In the genomic region with DNA sequence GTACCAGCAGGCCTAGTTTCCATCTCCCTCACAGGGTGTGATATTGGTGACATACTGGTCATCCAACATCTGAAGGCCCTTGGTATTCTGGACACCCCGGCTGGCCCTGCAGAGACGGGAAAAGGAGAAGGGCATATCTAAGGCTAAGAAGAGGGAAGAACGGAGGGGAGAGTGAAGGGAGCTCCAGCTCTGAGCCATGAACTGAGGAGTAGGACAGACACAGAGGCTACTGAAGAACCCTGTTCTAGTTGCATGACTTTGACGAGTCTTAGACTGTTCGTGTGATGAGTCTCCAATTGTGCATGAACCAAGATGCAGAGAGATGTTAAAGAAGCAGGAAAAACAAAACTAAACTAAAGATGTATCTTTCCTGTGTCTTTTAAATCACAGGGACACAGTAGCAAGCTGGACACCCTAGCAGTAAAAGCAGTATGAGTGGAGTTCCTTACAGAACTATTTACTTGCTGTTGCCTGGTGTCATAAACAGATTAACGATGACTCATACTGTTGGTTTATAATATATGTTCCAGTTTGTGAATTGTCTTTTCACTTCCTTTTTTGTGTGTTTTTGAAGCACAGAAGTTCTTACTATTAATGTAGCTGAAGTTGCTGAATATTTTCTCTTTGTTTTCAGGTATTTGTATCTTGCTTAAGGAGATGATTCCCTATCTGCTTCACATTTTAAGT, we compare ENCODE assay signal across 8 cellular contexts. TPM values are rescaled to one million over a fixed set of nuclear protein-coding genes. Genes with fewer than 3 reads are reported as not detected.
DNase-seq lines count a peak whose midpoint lies in the region; ATAC-seq and TF ChIP-seq lines count a peak whose summit lies in the region.

No MANE protein-coding gene starts in this region.

- H3K36me3 ChIP-seq in lung (ENCODE audit: control insufficient read depth in 2 of 2, insufficient read depth in 2 of 2, low read length in 2 of 2) = no peaks in the 10 kb centered on the region

- no peaks in the 10 kb centered on the region for H3K9me3 ChIP-seq in lung (ENCODE audit: control insufficient read depth in 2 of 2, insufficient read depth in 1 of 2, low read length in 1 of 2)

- DNase-seq in GF-D8 (lab: John Stamatoyannopoulos, UW) = peak; percentile 70
- peak; percentile 86 for DNase-seq in HPDE6-E6E7 (ENCODE audit: extremely low spot score)
- peak; percentile 59 for DNase-seq in astrocyte of the hippocampus (ENCODE audit: low read depth, low spot score)
- no peak for DNase-seq in lung (ENCODE audit: low spot score)
- DNase-seq in coronary artery (ENCODE audit: low spot score) = no peak
- DNase-seq in activated naive CD4-positive, alpha-beta T cell treated with anti-CD3 and anti-CD28 coated beads for 36 hours = no peak
- DNase-seq in NCI-H2171 (lab: John Stamatoyannopoulos, UW) = no peak

- H3K4me3 Mint-ChIP-seq in activated naive CD4-positive, alpha-beta T cell treated with anti-CD3 and anti-CD28 coated beads for 36 hours = no peak overlapping the region

- 47 to 56% methylated on average over 6 of the region's 6 CpGs for WGBS in lung, 2 donors

- H3K4me3 ChIP-seq in lung = no peak overlapping the region
- no peak overlapping the region for H3K4me3 ChIP-seq in coronary artery

- peaks cover 14% of the 10 kb centered on the region for H3K4me1 Mint-ChIP-seq in activated naive CD4-positive, alpha-beta T cell treated with anti-CD3 and anti-CD28 coated beads for 36 hours (ENCODE audit: low read depth)

- no peaks in the 10 kb centered on the region for H3K27me3 ChIP-seq in lung (ENCODE audit: control insufficient read depth, insufficient read depth)

- intact Hi-C loops in activated naive CD4-positive, alpha-beta T cell treated with anti-CD3 and anti-CD28 coated beads for 36 hours (cut with micrococcal nuclease) = loop anchor here (5.0 kb wide), 2 partner anchors 78 to 888 kb away; no protein-coding TSS in a partner anchor

- CTCF ChIA-PET in activated naive CD4-positive, alpha-beta T cell treated with anti-CD3 and anti-CD28 coated beads for 36 hours (lab: Charles Lee) = no interaction called here

- H3K4me1 ChIP-seq in lung (ENCODE audit: control insufficient read depth in 2 of 2, insufficient read depth in 2 of 2, low read length in 2 of 2) = peaks cover 0 to 3% of the 10 kb centered on the region in 2 donors

- TF ChIP-seq CTCF in lung (IDR thresholded peaks at IDR 0.05; ENCODE audit: control extremely low read depth, extremely low read depth) = no peak
- TF ChIP-seq CTCF in coronary artery (IDR thresholded peaks at IDR 0.05) = no peak

- no peaks in the 10 kb centered on the region for H3K27me3 Mint-ChIP-seq in activated naive CD4-positive, alpha-beta T cell treated with anti-CD3 and anti-CD28 coated beads for 36 hours (ENCODE audit: low read depth)

- H3K9me3 Mint-ChIP-seq in activated naive CD4-positive, alpha-beta T cell treated with anti-CD3 and anti-CD28 coated beads for 36 hours = no peaks in the 10 kb centered on the region

- ATAC-seq in GM21515 (IDR thresholded peaks at IDR 0.05; ENCODE audit: unreplicated experiment) = peak; percentile 99
- peak; percentile 75 for ATAC-seq in lung (ENCODE audit: insufficient read depth, low FRiP score)

- H3K36me3 Mint-ChIP-seq in activated naive CD4-positive, alpha-beta T cell treated with anti-CD3 and anti-CD28 coated beads for 36 hours (ENCODE audit: low read depth) = peaks cover 4% of the 10 kb centered on the region

- no peak overlapping the region for H3K27ac Mint-ChIP-seq in activated naive CD4-positive, alpha-beta T cell treated with anti-CD3 and anti-CD28 coated beads for 36 hours

- H3K27ac ChIP-seq in lung (ENCODE audit: low read depth in 1 of 2, low read length in 1 of 2) (peak overlapping the region in 1 of 2 donors; percentile 73), coronary artery (peak overlapping the region in 1 of 2 donors; percentile 61)

RNA-seq across cellular contexts. Expression of a gene that starts 15.5 kb away (rescaled TPM):
- total RNA-seq in lung = 10 to 100 TPM; 10.6 to 14.4 TPM
- polyA plus RNA-seq in lung = 10 to 100 TPM in 1 of 2 donors, 1 to 10 TPM in 1; 7.1 to 11.8 TPM
- 1 to 10 TPM; 2.2 to 4.4 TPM for total RNA-seq in activated naive CD4-positive, alpha-beta T cell treated with anti-CD3 and anti-CD28 coated beads for 36 hours

Comparison
In these comparisons a context has a peak if more than half of its experiments do, and no peak if none do; other contexts are left out.
1. DNase-seq: peak in GF-D8 (single experiment), HPDE6-E6E7 (single experiment) and astrocyte of the hippocampus (single experiment); none in lung (single experiment), coronary artery (single experiment), activated naive CD4-positive, alpha-beta T cell treated with anti-CD3 and anti-CD28 coated beads for 36 hours (single experiment) and NCI-H2171 (single experiment).